In genomic region chr3:37107846-37108245, GRCh38 we compare ENCODE assay signal across 19 cellular contexts.
"Had no signal": no experiment of that assay in that cellular context is flagged by ENCODE, and none has a peak within 500 bp of the region (broad histone marks: within the 10 kb centered on the region; RNA-seq: fewer than 3 reads in every experiment).

No MANE protein-coding gene starts in this region.

- ATAC-seq: effector memory CD8-positive, alpha-beta T cell; gastrocnemius medialis; heart right ventricle; left lung; naive thymus-derived CD8-positive, alpha-beta T cell had no signal

- H3K27me3 ChIP-seq: gastrocnemius medialis, heart right ventricle, left lung, ovary, right atrium auricular region, sigmoid colon, stomach, transverse colon had no signal

- H3K36me3 ChIP-seq: left lung, ovary, sigmoid colon, stomach, thoracic aorta, transverse colon had no signal

- DNase-seq: effector memory CD8-positive, alpha-beta T cell; erythroblast; gastrocnemius medialis; heart right ventricle; hypothalamus; islet precursor cell; left lung; naive thymus-derived CD8-positive, alpha-beta T cell; ovary; sigmoid colon; stimulated activated CD4-positive, alpha-beta T cell treated with anti-CD3 and anti-CD28 coated beads, Interleukin-12 subunit alpha, Interleukin-12 subunit beta, amount 100 ng/mL, for 4 hours; stimulated activated naive CD4-positive, alpha-beta T cell; stomach; substantia nigra; transverse colon had no signal

- H3K4me3 ChIP-seq: gastrocnemius medialis, heart right ventricle, left lung, lung, ovary, right atrium auricular region, sigmoid colon, skin epidermis, stomach, thoracic aorta, transverse colon had no signal

- H3K9me3 ChIP-seq: gastrocnemius medialis, heart right ventricle, left lung, ovary, right atrium auricular region, sigmoid colon, stomach, thoracic aorta, transverse colon had no signal

- H3K27ac ChIP-seq: gastrocnemius medialis, heart right ventricle, left lung, ovary, right atrium auricular region, sigmoid colon, skin epidermis, stomach, transverse colon had no signal
